ENCODE assay signal across 9 cellular contexts in the genomic region with DNA sequence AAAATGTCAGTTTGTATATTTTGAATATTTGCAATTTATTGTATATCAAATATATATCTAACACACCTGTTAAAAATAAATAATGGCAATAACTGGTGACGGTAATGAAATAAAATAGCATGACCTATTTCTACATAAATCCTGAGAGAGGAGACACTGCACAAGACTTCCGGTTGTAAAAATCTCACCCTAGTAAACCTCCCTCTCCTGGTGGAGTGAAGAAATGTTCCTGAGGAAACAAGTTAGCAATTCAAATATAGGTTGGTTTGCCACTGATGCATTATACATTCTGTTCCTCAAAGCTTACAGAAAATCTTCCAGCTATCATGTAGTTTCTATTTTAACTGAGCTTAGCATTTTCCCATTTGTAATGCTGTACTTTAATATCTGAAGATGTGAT.
DNase-seq lines count a peak whose midpoint lies in the region; ATAC-seq and TF ChIP-seq lines count a peak whose summit lies in the region.
"Had no signal": no experiment of that assay in that cellular context is flagged by ENCODE, and none has a peak within 500 bp of the region (broad histone marks: within the 10 kb centered on the region; RNA-seq: fewer than 3 reads in every experiment).

No MANE protein-coding gene starts in this region.

- no peak overlapping the region for H3K23ac ChIP-seq in mesendoderm (ENCODE audit: low read length)

- H2BK15ac ChIP-seq in mesendoderm (replicated peaks; ENCODE audit: low read depth), result no peak overlapping the region

- H3K9ac ChIP-seq in mesendoderm (ENCODE audit: low read length), result no peak overlapping the region

- no peaks in the 10 kb centered on the region for H3K27me3 ChIP-seq in mesendoderm (ENCODE audit: insufficient read depth, low read length, poor library complexity)

- no CpG with 5 or more reads among the region's 2 CpGs for WGBS in mesendoderm (ENCODE audit: extremely low coverage, insufficient coverage, low lambda C conversion rate)

- TF ChIP-seq CTCF in VCaP (conservative IDR thresholded peaks at IDR 0.05), result peak; percentile 81

- no peak overlapping the region for H4K8ac ChIP-seq in mesendoderm (ENCODE audit: low read depth, low read length)

- no peak overlapping the region for H3K18ac ChIP-seq in mesendoderm (ENCODE audit: low read length)

- no peak overlapping the region for H3K4me3 ChIP-seq in mesendoderm (ENCODE audit: low read length)

- H2AK5ac ChIP-seq in mesendoderm (ENCODE audit: low read length), result no peak overlapping the region

- DNase-seq in M059J (ENCODE audit: low read depth), result peak; percentile 47
- peak; percentile 62 for DNase-seq in mesendoderm
- no peak for DNase-seq in hypothalamus (lab: John Stamatoyannopoulos, UW)
- DNase-seq in foreskin melanocyte, result no peak
- DNase-seq in posterior vena cava (ENCODE audit: low spot score), result no peak
- DNase-seq: NCI-H510A had no signal

- intact Hi-C loops in posterior vena cava (cut with DNase I), result no loop called here

- peak; percentile 67 for ATAC-seq in GM18511 (IDR thresholded peaks at IDR 0.05; ENCODE audit: unreplicated experiment)
- no peak for ATAC-seq in HG02678 (IDR thresholded peaks at IDR 0.05; ENCODE audit: unreplicated experiment)

- no peak overlapping the region for H3K27ac ChIP-seq in VCaP
- no peak overlapping the region for H3K27ac ChIP-seq in mesendoderm (ENCODE audit: low read depth, low read length)

- no peak overlapping the region for H4K5ac ChIP-seq in mesendoderm (ENCODE audit: low read length)

- H2BK120ac ChIP-seq in mesendoderm (ENCODE audit: low read depth, low read length), result no peak overlapping the region

- no peaks in the 10 kb centered on the region for H3K4me1 ChIP-seq in mesendoderm (ENCODE audit: control insufficient read depth, low read depth, low read length)

- no peaks in the 10 kb centered on the region for H3K79me2 ChIP-seq in mesendoderm (ENCODE audit: control insufficient read depth, insufficient read depth, low read length)

- H2BK5ac ChIP-seq in mesendoderm (ENCODE audit: low read length), result no peak overlapping the region

- no peak overlapping the region for H3K4me2 ChIP-seq in mesendoderm (ENCODE audit: low read length)

- H3K4ac ChIP-seq in mesendoderm (ENCODE audit: low read depth, low read length), result no peak overlapping the region

- no peaks in the 10 kb centered on the region for H3K36me3 ChIP-seq in mesendoderm (ENCODE audit: control insufficient read depth, insufficient read depth, low read length)

- no peaks in the 10 kb centered on the region for H3K79me1 ChIP-seq in mesendoderm (ENCODE audit: low read length)

- no peak overlapping the region for H3K56ac ChIP-seq in mesendoderm (ENCODE audit: low read length)

Comparison
In these comparisons a context has a peak if more than half of its experiments do, and no peak if none do; other contexts are left out.
1. DNase-seq: peak in M059J (single experiment) and mesendoderm (single experiment); none in hypothalamus (0 of 51), foreskin melanocyte (single experiment) and posterior vena cava (single experiment).